In the genomic region with DNA sequence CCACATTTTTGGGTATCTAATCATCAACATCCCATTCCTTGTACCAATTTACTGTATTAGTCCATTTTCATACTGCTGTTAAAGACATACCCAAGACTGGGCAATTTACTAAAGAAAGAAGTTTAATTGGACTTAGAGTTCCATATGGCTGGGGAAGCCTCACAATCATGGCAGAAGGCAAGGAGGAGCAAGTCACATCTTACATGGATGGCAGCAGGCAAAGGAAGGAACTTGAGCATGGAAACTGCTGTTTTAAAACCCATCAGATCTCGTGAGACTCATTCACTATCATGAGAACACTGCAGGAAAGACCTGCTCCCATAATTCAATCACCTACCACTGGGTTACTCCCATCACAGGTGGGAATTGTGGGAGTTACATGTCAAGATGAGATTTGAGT, we compare ENCODE assay signal across 8 cellular contexts.
"Had no signal": no experiment of that assay in that cellular context is flagged by ENCODE, and none has a peak within 500 bp of the region (broad histone marks: within the 10 kb centered on the region; RNA-seq: fewer than 3 reads in every experiment).

No MANE protein-coding gene starts in this region.

- H3K4me3 ChIP-seq: GM12878 had no signal

- DNase-seq: GDM1, GF-D8 had no signal

- FAIRE-seq: G401.6, GM12878, GM12891, GM12892, GM18507, GM19239 had no signal

- ATAC-seq: GM12878 had no signal
